ENCODE assay signal across 20 cellular contexts in the genomic region with DNA sequence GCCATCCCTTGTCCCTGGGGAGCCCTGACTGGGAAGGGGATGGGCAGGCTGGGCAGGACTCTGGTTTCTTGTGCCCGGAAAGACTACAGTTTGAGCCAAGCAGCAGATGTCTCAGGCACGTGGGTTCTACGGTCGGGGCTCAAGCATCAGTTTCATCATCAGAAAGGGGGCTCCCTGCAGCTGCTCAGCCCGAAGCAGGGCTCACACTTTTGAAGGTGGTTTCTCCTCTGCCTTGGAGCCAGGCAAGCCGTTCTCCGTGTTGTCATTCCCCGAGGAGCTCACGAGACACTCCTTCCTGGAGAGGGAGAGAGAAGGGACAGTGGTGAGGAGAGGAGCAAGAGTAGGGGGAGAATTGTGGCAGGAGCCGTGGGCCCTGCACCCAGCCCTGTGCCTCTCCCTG. TPM values are rescaled to one million over a fixed set of nuclear protein-coding genes. Genes with fewer than 3 reads are reported as not detected.
A peak's percentile ranks its signal among the peaks of the same experiment; 100 is the strongest.
DNase-seq lines count a peak whose midpoint lies in the region; ATAC-seq and TF ChIP-seq lines count a peak whose summit lies in the region.
"Had no signal": no experiment of that assay in that cellular context is flagged by ENCODE, and none has a peak within 500 bp of the region (broad histone marks: within the 10 kb centered on the region; RNA-seq: fewer than 3 reads in every experiment).

No MANE protein-coding gene starts in this region.

- H3K9ac ChIP-seq in SK-N-SH, result no peak overlapping the region

- H3K4me1 Mint-ChIP-seq in MCF 10A (ENCODE audit: insufficient read depth, unreplicated experiment), result peaks cover 2% of the 10 kb centered on the region
- H3K4me1 Mint-ChIP-seq: CD4-positive, CD25-positive, alpha-beta regulatory T cell; CD8-positive, alpha-beta memory T cell; IgD-negative memory B cell had no signal

- H3K4me3 ChIP-seq in mucosa of descending colon (no peak overlapping the region), sigmoid colon (no peak overlapping the region), SK-N-SH (ENCODE audit: low read depth in 2 of 2, low read length in 1 of 2) (no peak overlapping the region)
- H3K4me3 ChIP-seq: GM12878 had no signal

- no peak for ATAC-seq in left cardiac atrium
- peak; percentile 7 for ATAC-seq in mucosa of descending colon
- ATAC-seq: GM12878 had no signal

- no peak for TF ChIP-seq POLR2A in sigmoid colon (IDR thresholded peaks at IDR 0.05)

- H3K4me1 ChIP-seq in mucosa of descending colon (ENCODE audit: low read depth), result no peaks in the 10 kb centered on the region
- no peaks in the 10 kb centered on the region for H3K4me1 ChIP-seq in sigmoid colon
- H3K4me1 ChIP-seq in SK-N-SH (ENCODE audit: control insufficient read depth in 1 of 2, insufficient read depth in 2 of 2, low read depth in 1 of 2, low read length in 1 of 2), result no peaks in the 10 kb centered on the region
- H3K4me1 ChIP-seq: BE2C had no signal

- no peaks in the 10 kb centered on the region for H3K36me3 Mint-ChIP-seq in MCF 10A (ENCODE audit: insufficient read depth, unreplicated experiment)
- H3K36me3 Mint-ChIP-seq: CD4-positive, CD25-positive, alpha-beta regulatory T cell; CD8-positive, alpha-beta memory T cell; IgD-negative memory B cell had no signal

- H3K27ac Mint-ChIP-seq in MCF 10A (ENCODE audit: low read depth, unreplicated experiment), result no peak overlapping the region
- H3K27ac Mint-ChIP-seq: CD4-positive, CD25-positive, alpha-beta regulatory T cell; H9; IgD-negative memory B cell had no signal

- no peak for TF ChIP-seq CTCF in mucosa of descending colon (IDR thresholded peaks at IDR 0.05)
- TF ChIP-seq CTCF in sigmoid colon (IDR thresholded peaks at IDR 0.05), result no peak
- TF ChIP-seq CTCF in SK-N-SH (IDR thresholded peaks at IDR 0.05), result no peak
- no peak for TF ChIP-seq CTCF in MCF 10A (IDR thresholded peaks at IDR 0.05; ENCODE audit: unreplicated experiment)

- no peaks in the 10 kb centered on the region for H3K79me2 ChIP-seq in SK-N-SH (ENCODE audit: insufficient read depth)

- H2AFZ ChIP-seq in SK-N-SH (ENCODE audit: low read depth), result no peak overlapping the region

- POLR2A ChIA-PET in SK-N-SH (lab: Yijun Ruan, JAX), result no interaction called here
- POLR2A ChIA-PET in MCF 10A (lab: Yijun Ruan, JAX), result no interaction called here

- no peak for TF ChIP-seq EP300 in sigmoid colon (IDR thresholded peaks at IDR 0.05)
- no peak for TF ChIP-seq EP300 in SK-N-SH (IDR thresholded peaks at IDR 0.05; ENCODE audit: borderline replicate concordance in 1 of 2, low read depth in 1 of 2, low read length in 1 of 2)

- no peaks in the 10 kb centered on the region for H4K20me1 ChIP-seq in SK-N-SH (ENCODE audit: insufficient read depth)

- DNase-seq in cardiac septum (ENCODE audit: low spot score) (peak; percentile 49), left cardiac atrium (no peak), mucosa of descending colon (no peak), sigmoid colon (peak; percentile 32), DMS53 treated with DMSO at 0.1 percent for 48 hours (lab: John Stamatoyannopoulos, UW; ENCODE audit: unreplicated experiment) (no peak), SK-N-SH (no peak), MCF 10A (ENCODE audit: unreplicated experiment) (no peak)
- DNase-seq: ACHN; BE2C; C1 segment of cervical spinal cord; CD4-positive, CD25-positive, alpha-beta regulatory T cell; CD8-positive, alpha-beta memory T cell; COR-L47; DND-41; EL; H9 had no signal

- H3K27ac ChIP-seq in sigmoid colon (no peak overlapping the region), SK-N-SH (ENCODE audit: low read depth in 2 of 2, low read length in 1 of 2) (no peak overlapping the region)

- intact Hi-C loops in cardiac septum (cut with DNase I) (no loop called here), left cardiac atrium (cut with DNase I) (no loop called here), mucosa of descending colon (cut with DNase I, micrococcal nuclease) (no loop called here), sigmoid colon (cut with DNase I) (no loop called here), MCF 10A (cut with micrococcal nuclease) (no loop called here)

- TF ChIP-seq RAD21 in SK-N-SH (IDR thresholded peaks at IDR 0.05; ENCODE audit: low read length), result no peak

- H3K9me2 ChIP-seq in SK-N-SH, result no peaks in the 10 kb centered on the region

- 33 to 76% methylated on average over 10 of the region's 10 CpGs for WGBS in sigmoid colon, 2 donors
- 59% methylated on average over 9 of the region's 10 CpGs for WGBS in SK-N-SH (ENCODE audit: low lambda C conversion rate)

- H3K4me2 ChIP-seq in SK-N-SH, result no peak overlapping the region

- no peaks in the 10 kb centered on the region for H3K9me3 Mint-ChIP-seq in MCF 10A (ENCODE audit: unreplicated experiment)
- H3K9me3 Mint-ChIP-seq: CD4-positive, CD25-positive, alpha-beta regulatory T cell; CD8-positive, alpha-beta memory T cell; H9; IgD-negative memory B cell had no signal

- CTCF ChIA-PET in SK-N-SH (lab: Yijun Ruan, JAX) (interaction anchor here (1.9 to 15.5 kb wide), 3 partner anchors 19 to 61 kb away, joined by 5 to 246 read pairs (median 10); no protein-coding TSS in a partner anchor), MCF 10A (lab: Yijun Ruan, JAX) (interaction anchor here (0.6 kb wide), 1 partner anchor 177 kb away, joined by 3 read pairs; no protein-coding TSS in a partner anchor)

- H3K36me3 ChIP-seq in mucosa of descending colon (ENCODE audit: low read depth) (no peaks in the 10 kb centered on the region), sigmoid colon (no peaks in the 10 kb centered on the region), SK-N-SH (replicated peaks in 1 of 2; ENCODE audit: control insufficient read depth in 1 of 2, insufficient read depth in 2 of 2, low read length in 1 of 2) (no peaks in the 10 kb centered on the region)
- H3K36me3 ChIP-seq: BE2C had no signal

- H3K27me3 ChIP-seq in sigmoid colon (peaks cover under 1 to 49% (median 2%) of the 10 kb centered on the region in 3 donors), SK-N-SH (ENCODE audit: insufficient read depth) (peaks cover 40% of the 10 kb centered on the region)

- H3K4me3 Mint-ChIP-seq in MCF 10A (ENCODE audit: unreplicated experiment), result no peak overlapping the region
- H3K4me3 Mint-ChIP-seq: CD8-positive, alpha-beta memory T cell; H9; IgD-negative memory B cell had no signal

- H3K9me3 ChIP-seq in mucosa of descending colon (no peaks in the 10 kb centered on the region), sigmoid colon (no peaks in the 10 kb centered on the region), SK-N-SH (no peaks in the 10 kb centered on the region)
- H3K9me3 ChIP-seq: BE2C had no signal

- peaks cover 55% of the 10 kb centered on the region for H3K27me3 Mint-ChIP-seq in MCF 10A (ENCODE audit: insufficient read depth, unreplicated experiment)

- H3F3A ChIP-seq in SK-N-SH (replicated peaks; ENCODE audit: insufficient read depth), result no peaks in the 10 kb centered on the region

- BruUV-seq in MCF 10A (replicated peaks; lab: Mats Ljungman, UMichigan), result no TSS peak

RNA-seq across cellular contexts. Expression of a gene that starts 15.8 kb away (rescaled TPM):
- total RNA-seq in cardiac septum (17.0 TPM), left cardiac atrium (10 to 100 TPM in 1 of 2 donors, 1 to 10 TPM in 1; 5.9 to 11.3 TPM), mucosa of descending colon (1 to 10 TPM; 1.0 to 2.6 (median 1.2) TPM), sigmoid colon (1 to 10 TPM; 1.3 to 2.2 (median 1.5) TPM), MCF 10A (2022) (0.32 TPM in 1 of 2 replicates, not detected in the other)
- polyA plus RNA-seq in sigmoid colon (1 to 10 TPM in 2 of 3 donors, under 1 TPM in 1; 0.92 to 1.3 (median 1.2) TPM), SK-N-SH (2012; rRNA removed) (1.2 and 2.0 TPM in 2 replicates)
- polyA plus RNA-seq in SK-N-SH (2012; cell fraction: cytosol; rRNA removed), result 1.2 and 1.3 TPM in 2 replicates
- 1.4 and 1.7 TPM in 2 replicates for polyA plus RNA-seq in SK-N-SH (2012; cell fraction: nucleus; rRNA removed)
- total RNA-seq: CD4-positive, CD25-positive, alpha-beta regulatory T cell; G401; GM12878 had no signal
- polyA plus RNA-seq: CD4-positive, CD25-positive, alpha-beta regulatory T cell; CD8-positive, alpha-beta memory T cell; IgD-negative memory B cell had no signal

RNA-seq across cellular contexts. Expression of a gene that starts 39.6 kb away (rescaled TPM):
- total RNA-seq in cardiac septum (20.0 TPM), left cardiac atrium (10 to 100 TPM in 1 of 2 donors, 1 to 10 TPM in 1; 3.3 to 10.1 TPM), mucosa of descending colon (1 to 10 TPM in 1 of 3 donors, under 1 TPM in 2; 0.23 to 3.7 (median 0.34) TPM), sigmoid colon (1 to 10 TPM in 3 of 4 donors, under 1 TPM in 1; 0.95 to 1.7 (median 1.2) TPM), MCF 10A (2022) (not detected in 2 replicates)
- polyA plus RNA-seq in sigmoid colon (under 1 TPM; 0.23 to 0.74 (median 0.60) TPM), SK-N-SH (2012; rRNA removed) (0.03 and 0.05 TPM in 2 replicates)
- 0.01 and 0.03 TPM in 2 replicates for polyA plus RNA-seq in SK-N-SH (2012; cell fraction: cytosol; rRNA removed)
- polyA plus RNA-seq in SK-N-SH (2012; cell fraction: nucleus; rRNA removed), result 0.01 and 0.02 TPM in 2 replicates
- total RNA-seq: CD4-positive, CD25-positive, alpha-beta regulatory T cell; CD8-positive, alpha-beta memory T cell; GM12878; H9 had no signal
- polyA plus RNA-seq: CD4-positive, CD25-positive, alpha-beta regulatory T cell; CD8-positive, alpha-beta memory T cell; IgD-negative memory B cell had no signal

RNA-seq across cellular contexts. Expression of a gene that starts 50.1 kb away (rescaled TPM):
- total RNA-seq in cardiac septum (not detected), left cardiac atrium (not detected), mucosa of descending colon (not detected), sigmoid colon (not detected), MCF 10A (2022) (not detected in 2 replicates)
- polyA plus RNA-seq in sigmoid colon (under 1 TPM in 1 of 3 donors, not detected in 2; 0.28 TPM), SK-N-SH (2012; rRNA removed) (not detected in 2 replicates)
- polyA plus RNA-seq in SK-N-SH (2012; cell fraction: cytosol; rRNA removed), result not detected in 2 replicates
- polyA plus RNA-seq in SK-N-SH (2012; cell fraction: nucleus; rRNA removed), result not detected in 2 replicates
- total RNA-seq: G401, GM12878, H1, H9 had no signal
- polyA plus RNA-seq: H1 had no signal

RNA-seq across cellular contexts. Expression of a gene that starts 59.9 kb away (rescaled TPM):
- total RNA-seq in cardiac septum (0.32 TPM), left cardiac atrium (not detected), mucosa of descending colon (100 to 1,000 TPM; 159 to 648 (median 243) TPM), sigmoid colon (1 to 10 TPM in 1 of 4 donors, not detected in 3; 1.4 TPM), MCF 10A (2022) (not detected in 2 replicates)
- polyA plus RNA-seq in sigmoid colon (100 to 1,000 TPM in 2 of 3 donors, 10 to 100 TPM in 1; 68.5 to 134 (median 101) TPM), SK-N-SH (2012; rRNA removed) (not detected in 2 replicates)
- not detected in 2 replicates for polyA plus RNA-seq in SK-N-SH (2012; cell fraction: cytosol; rRNA removed)
- polyA plus RNA-seq in SK-N-SH (2012; cell fraction: nucleus; rRNA removed), result not detected in 2 replicates
- total RNA-seq: CD4-positive, CD25-positive, alpha-beta regulatory T cell; CD8-positive, alpha-beta memory T cell; G401; H9 had no signal
- polyA plus RNA-seq: CD4-positive, CD25-positive, alpha-beta regulatory T cell; CD8-positive, alpha-beta memory T cell; IgD-negative memory B cell had no signal

Comparison
In these comparisons a context has a peak if more than half of its experiments do, and no peak if none do; other contexts are left out.
1. DNase-seq: peak in cardiac septum (single experiment) and sigmoid colon (single experiment); none in left cardiac atrium (single experiment), mucosa of descending colon (0 of 3), DMS53 treated with DMSO at 0.1 percent for 48 hours (single experiment), SK-N-SH (single experiment) and MCF 10A (single experiment).